In the genomic region with DNA sequence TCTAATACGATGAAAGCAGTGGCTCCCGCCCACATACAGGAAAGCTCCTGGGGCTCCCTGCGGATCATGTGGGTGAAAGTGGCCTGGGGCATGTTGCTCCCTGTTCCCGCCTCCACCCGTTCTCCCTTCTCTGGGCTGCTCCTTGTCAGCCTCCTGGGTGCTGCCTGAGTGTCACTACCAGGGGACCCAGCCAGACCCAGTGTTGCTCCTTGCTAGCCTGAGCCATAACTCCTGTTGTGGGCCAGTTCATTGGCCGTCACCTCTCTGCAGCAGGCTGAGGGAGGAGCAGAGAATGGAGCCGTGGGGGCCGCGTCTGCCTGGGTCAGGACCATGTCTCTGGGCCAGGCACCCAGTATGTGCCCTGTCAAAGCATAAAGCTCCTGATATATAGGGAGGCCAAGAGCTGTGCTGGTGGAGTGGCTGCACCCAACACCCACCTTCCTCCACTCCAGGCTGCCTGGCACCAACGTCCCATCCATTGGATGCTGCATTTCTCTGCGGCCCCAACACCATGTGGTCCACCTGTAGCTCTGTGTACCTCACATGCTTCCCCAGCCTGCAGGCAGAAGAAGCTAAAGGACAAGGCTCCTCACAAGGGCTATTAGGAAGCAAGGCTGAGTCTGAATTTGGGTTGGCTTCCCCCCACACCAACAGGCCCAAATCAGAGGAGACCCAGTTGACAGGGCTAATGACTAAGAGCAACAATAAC, we compare ENCODE assay signal across 10 cellular contexts. TPM values are rescaled to one million over a fixed set of nuclear protein-coding genes. Genes with fewer than 3 reads are reported as not detected.
DNase-seq lines count a peak whose midpoint lies in the region; ATAC-seq and TF ChIP-seq lines count a peak whose summit lies in the region.
"Had no signal": no experiment of that assay in that cellular context is flagged by ENCODE, and none has a peak within 500 bp of the region (broad histone marks: within the 10 kb centered on the region; RNA-seq: fewer than 3 reads in every experiment).

No MANE protein-coding gene starts in this region.

- no peak for TF ChIP-seq CTCF in IMR-90 (conservative IDR thresholded peaks at IDR 0.05; ENCODE audit: low read depth, low read length)
- no peak for TF ChIP-seq CTCF in coronary artery (IDR thresholded peaks at IDR 0.05)

- H3K4me1 Mint-ChIP-seq in natural killer cell treated with Interleukin-12 subunit alpha and Interleukin-12 subunit beta and Interleukin-15 and Interleukin-18, amount 100 ng/mL, for 72 hours (ENCODE audit: low read depth in 2 of 2) = peaks cover 85 to 90% of the 10 kb centered on the region in 2 donors

- no TSS peak for BruUV-seq in IMR-90 (replicated peaks; lab: Mats Ljungman, UMichigan)

- peak overlapping the region; percentile 89 for H3K4me3 Mint-ChIP-seq in natural killer cell treated with Interleukin-12 subunit alpha and Interleukin-12 subunit beta and Interleukin-15 and Interleukin-18, amount 100 ng/mL, for 72 hours
- H3K4me3 Mint-ChIP-seq: nephron had no signal

- no peak overlapping the region for H2BK120ac ChIP-seq in IMR-90 (ENCODE audit: low read depth, low read length)

- peaks cover 29 to 84% of the 10 kb centered on the region in 2 experiments for H3K79me1 ChIP-seq in IMR-90 (ENCODE audit: low read depth in 1 of 2, low read length in 2 of 2)

- H3K14ac ChIP-seq in IMR-90 (replicated peaks; ENCODE audit: low read depth, low read length) = no peak overlapping the region

- H2AFZ ChIP-seq in IMR-90 (replicated peaks; ENCODE audit: low read length, poor library complexity) = peak overlapping the region; percentile 2

- no peak overlapping the region for H4K5ac ChIP-seq in IMR-90 (ENCODE audit: low read depth, low read length)

- no peak for DNase-seq in IMR-90
- DNase-seq in coronary artery (ENCODE audit: low spot score) = no peak
- DNase-seq in natural killer cell treated with Interleukin-12 subunit alpha and Interleukin-12 subunit beta and Interleukin-15 and Interleukin-18, amount 100 ng/mL, for 72 hours (ENCODE audit: low spot score) = peak; percentile 25
- DNase-seq in SJCRH30 = no peak
- DNase-seq in HUDEP-2 (lab: John Stamatoyannopoulos, UW; ENCODE audit: unreplicated experiment in 76 of 76) = no peak
- no peak for DNase-seq in amygdala (lab: John Stamatoyannopoulos, UW)

- peaks cover 24% of the 10 kb centered on the region for H3K36me3 ChIP-seq in BLaER1
- H3K36me3 ChIP-seq in IMR-90 (ENCODE audit: control insufficient read depth, insufficient read depth, low read length) = no peaks in the 10 kb centered on the region
- H3K36me3 ChIP-seq in SJCRH30 = no peaks in the 10 kb centered on the region

- H3K56ac ChIP-seq in IMR-90 (ENCODE audit: extremely low read depth, insufficient read depth, low read length) = no peak overlapping the region

- no peaks in the 10 kb centered on the region for H3K27me3 Mint-ChIP-seq in natural killer cell treated with Interleukin-12 subunit alpha and Interleukin-12 subunit beta and Interleukin-15 and Interleukin-18, amount 100 ng/mL, for 72 hours

- H3K9me1 ChIP-seq in IMR-90 (ENCODE audit: insufficient read depth, low read length) = peaks cover 13% of the 10 kb centered on the region

- H3K27ac ChIP-seq in BLaER1 (peak overlapping the region; percentile 98), IMR-90 (ENCODE audit: insufficient read depth, low read length) (no peak overlapping the region), coronary artery (peak overlapping the region; percentile 62 to 94), SJCRH30 (no peak overlapping the region)
- H3K27ac ChIP-seq: epithelial cell of prostate had no signal

- no peak overlapping the region for H2AK5ac ChIP-seq in IMR-90 (ENCODE audit: low read depth, low read length)

- dilution Hi-C loops in IMR-90 (cut with HindIII; ENCODE audit: low sequenced_read_pairs, unreplicated experiment) = no loop called here

- H3K9me3 ChIP-seq in BLaER1 (peaks cover 12% of the 10 kb centered on the region), IMR-90 (ENCODE audit: control insufficient read depth, insufficient read depth, low read length) (0 out of 2 replicates have a peak, but pooled peaks cover 2% of the 10 kb centered on the region), SJCRH30 (replicated peaks) (peaks cover 3% of the 10 kb centered on the region; the same call in 1 of the 2 replicates)

- H3K4me2 ChIP-seq in BLaER1 (peak overlapping the region; percentile 93), IMR-90 (ENCODE audit: low read depth, low read length) (no peak overlapping the region)

- no peak overlapping the region for H2BK5ac ChIP-seq in IMR-90 (ENCODE audit: low read depth, low read length, poor library complexity, severe bottlenecking)

- H3K9ac ChIP-seq in BLaER1 (no peak overlapping the region), IMR-90 (ENCODE audit: low read depth, low read length) (no peak overlapping the region)

- H3K18ac ChIP-seq in IMR-90 (ENCODE audit: low read depth, low read length) = no peak overlapping the region

- H3K27me3 ChIP-seq in BLaER1 (no peaks in the 10 kb centered on the region), IMR-90 (ENCODE audit: control insufficient read depth, insufficient read depth, low read length) (no peaks in the 10 kb centered on the region), SJCRH30 (no peaks in the 10 kb centered on the region)

- POLR2A ChIA-PET in IMR-90 (lab: Charles Lee; ENCODE audit: unreplicated experiment) = no interaction called here

- H4K8ac ChIP-seq in IMR-90 (ENCODE audit: low read depth in 2 of 2, low read length in 2 of 2) = no peak overlapping the region

- H4K20me1 ChIP-seq in BLaER1 (peaks cover 59% of the 10 kb centered on the region), IMR-90 (ENCODE audit: insufficient read depth, low read length) (peaks cover 33% of the 10 kb centered on the region)

- no peak overlapping the region for H4K91ac ChIP-seq in IMR-90 (ENCODE audit: insufficient read depth, low read depth, low read length)

- H3K4me1 ChIP-seq in BLaER1 = peaks cover 90% of the 10 kb centered on the region
- peaks cover 10% of the 10 kb centered on the region for H3K4me1 ChIP-seq in IMR-90 (ENCODE audit: control insufficient read depth, insufficient read depth, low read length)
- H3K4me1 ChIP-seq in SJCRH30 = peaks cover 4% of the 10 kb centered on the region

- peaks cover 7% of the 10 kb centered on the region for H3K36me3 Mint-ChIP-seq in natural killer cell treated with Interleukin-12 subunit alpha and Interleukin-12 subunit beta and Interleukin-15 and Interleukin-18, amount 100 ng/mL, for 72 hours

- no peak overlapping the region for H3K4me3 ChIP-seq in BLaER1
- H3K4me3 ChIP-seq in IMR-90 (ENCODE audit: insufficient read depth, low read depth, low read length) = no peak overlapping the region
- peak overlapping the region; percentile 69 for H3K4me3 ChIP-seq in coronary artery
- H3K4me3 ChIP-seq in SJCRH30 = no peak overlapping the region

- H3K9me3 Mint-ChIP-seq in natural killer cell treated with Interleukin-12 subunit alpha and Interleukin-12 subunit beta and Interleukin-15 and Interleukin-18, amount 100 ng/mL, for 72 hours = no peaks in the 10 kb centered on the region

- no peak for TF ChIP-seq POLR2A in IMR-90 (IDR thresholded peaks at IDR 0.05; ENCODE audit: low read depth, low read length)

- no peak for TF ChIP-seq RAD21 in IMR-90 (IDR thresholded peaks at IDR 0.05; ENCODE audit: low read length)

- no peak overlapping the region for H2AK9ac ChIP-seq in IMR-90 (replicated peaks; ENCODE audit: low read depth, low read length, poor library complexity)

- 96% methylated on average over 3 of the region's 11 CpGs; no CpG with 5 or more reads in 1 of the 2 experiments for WGBS in IMR-90 (ENCODE audit: extremely low coverage in 2 of 2, insufficient read length in 1 of 2), 2 experiments

- in situ Hi-C loops in IMR-90 (cut with MboI; ENCODE audit: low sequenced_read_pairs) = loop anchor here (10.0 kb wide), 1 partner anchor 118 kb away; no protein-coding TSS in a partner anchor

- ATAC-seq in IMR-90 (ENCODE audit: low read depth) = no peak
- ATAC-seq in natural killer cell treated with Interleukin-12 subunit alpha and Interleukin-12 subunit beta and Interleukin-15 and Interleukin-18, amount 100 ng/mL, for 72 hours = no peak
- ATAC-seq in GM21526 (IDR thresholded peaks at IDR 0.05; ENCODE audit: low FRiP score, unreplicated experiment) = no peak

- H2BK20ac ChIP-seq in IMR-90 (ENCODE audit: low read depth, low read length) = no peak overlapping the region

- H3K27ac Mint-ChIP-seq in natural killer cell treated with Interleukin-12 subunit alpha and Interleukin-12 subunit beta and Interleukin-15 and Interleukin-18, amount 100 ng/mL, for 72 hours = peak overlapping the region; percentile 83 to 99

- H2BK15ac ChIP-seq in IMR-90 (ENCODE audit: low read depth, low read length) = no peak overlapping the region

- CTCF ChIA-PET in IMR-90 (lab: Yijun Ruan, JAX) = no interaction called here

- intact Hi-C loops in IMR-90 (cut with micrococcal nuclease) = loop anchor here (5.0 kb wide), 1 partner anchor 105 kb away; no protein-coding TSS in a partner anchor

- H3K23ac ChIP-seq in IMR-90 (ENCODE audit: low read depth, low read length) = no peak overlapping the region

- H3K4ac ChIP-seq in IMR-90 (ENCODE audit: low read depth, low read length) = no peak overlapping the region

TF ChIP-seq in IMR-90, 13 proteins besides CTCF, POLR2A, EP300 and RAD21:
- TF ChIP-seq RFX5 (IDR thresholded peaks at IDR 0.05; ENCODE audit: low read depth, low read length) (no peak), SMC3 (IDR thresholded peaks at IDR 0.05; ENCODE audit: low read depth, low read length) (no peak), MXI1 (IDR thresholded peaks at IDR 0.05; ENCODE audit: borderline replicate concordance, low read depth, low read length) (no peak), MAFK (IDR thresholded peaks at IDR 0.05; ENCODE audit: low read depth, low read length) (no peak), RCOR1 (IDR thresholded peaks at IDR 0.05; ENCODE audit: insufficient replicate concordance, low read length) (no peak), CEBPB (IDR thresholded peaks at IDR 0.05; ENCODE audit: low read depth, low read length) (no peak), MAZ (IDR thresholded peaks at IDR 0.05; ENCODE audit: borderline replicate concordance, low read depth, low read length) (no peak)
- TF ChIP-seq, protein P1, sequence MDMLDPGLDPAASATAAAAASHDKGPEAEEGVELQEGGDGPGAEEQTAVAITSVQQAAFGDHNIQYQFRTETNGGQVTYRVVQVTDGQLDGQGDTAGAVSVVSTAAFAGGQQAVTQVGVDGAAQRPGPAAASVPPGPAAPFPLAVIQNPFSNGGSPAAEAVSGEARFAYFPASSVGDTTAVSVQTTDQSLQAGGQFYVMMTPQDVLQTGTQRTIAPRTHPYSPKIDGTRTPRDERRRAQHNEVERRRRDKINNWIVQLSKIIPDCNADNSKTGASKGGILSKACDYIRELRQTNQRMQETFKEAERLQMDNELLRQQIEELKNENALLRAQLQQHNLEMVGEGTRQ (IDR thresholded peaks at IDR 0.05; ENCODE audit: low read depth, low read length) = no peak

RNA-seq across cellular contexts. Expression of a gene that starts 40.5 kb away (rescaled TPM):
- 9.5 and 10.8 TPM in 2 replicates for total RNA-seq in IMR-90 (2012; rRNA removed)
- polyA plus RNA-seq in IMR-90 (2012; rRNA removed) = 10.6 and 11.8 TPM in 2 replicates
- 4.8 and 6.4 TPM in 2 replicates for polyA plus RNA-seq in IMR-90 (2012; cell fraction: cytosol; rRNA removed)
- polyA plus RNA-seq in IMR-90 (2012; cell fraction: nucleus; rRNA removed; ENCODE audit: low replicate concordance) = 5.8 and 7.8 TPM in 2 replicates
- 100 to 1,000 TPM in 1 of 2 donors, 10 to 100 TPM in 1; 95.1 to 153 TPM for total RNA-seq in natural killer cell treated with Interleukin-12 subunit alpha and Interleukin-12 subunit beta and Interleukin-15 and Interleukin-18, amount 100 ng/mL, for 72 hours
- 33.1 and 34.7 TPM in 2 replicates for total RNA-seq in SJCRH30 (2014; rRNA removed; shearing (Covaris generic))

Comparison
In these comparisons a context has a peak if more than half of its experiments do, and no peak if none do; other contexts are left out.
1. H3K27ac ChIP-seq: peak in BLaER1 (single experiment) and coronary artery (2 of 2); none in IMR-90 (single experiment) and SJCRH30 (single experiment).